ENCODE assay signal across 18 cellular contexts in genomic region chr20:56786503-56786902, GRCh38.
DNase-seq lines count a peak whose midpoint lies in the region; ATAC-seq, FAIRE-seq and TF ChIP-seq lines count a peak whose summit lies in the region.
"Had no signal": no experiment of that assay in that cellular context is flagged by ENCODE, and none has a peak within 500 bp of the region (broad histone marks: within the 10 kb centered on the region; RNA-seq: fewer than 3 reads in every experiment).

No MANE protein-coding gene starts in this region.

- H3K9ac ChIP-seq in HepG2 (ENCODE audit: insufficient read depth, low read depth, low read length) = no peak overlapping the region

- no peak overlapping the region for H3K4me2 ChIP-seq in HepG2 (ENCODE audit: low read depth, low read length)

- no peak for TF ChIP-seq EP300 in HepG2 (IDR thresholded peaks at IDR 0.05; ENCODE audit: low read depth in 2 of 2, low read length in 2 of 2)
- no peak for TF ChIP-seq EP300 in HepG2 (CRISPR knock-in tag; IDR thresholded peaks at IDR 0.05; ENCODE audit: borderline replicate concordance)
- TF ChIP-seq EP300 in esophagus muscularis mucosa (IDR thresholded peaks at IDR 0.05) = no peak

- H3K9me3 ChIP-seq in HepG2 (ENCODE audit: low read length) = no peaks in the 10 kb centered on the region
- no peaks in the 10 kb centered on the region for H3K9me3 ChIP-seq in right lobe of liver
- no peaks in the 10 kb centered on the region for H3K9me3 ChIP-seq in esophagus muscularis mucosa
- no peaks in the 10 kb centered on the region for H3K9me3 ChIP-seq in right atrium auricular region

- TF ChIP-seq CTCF in HepG2 (CRISPR knock-in tag; IDR thresholded peaks at IDR 0.05) = no peak
- TF ChIP-seq CTCF in right lobe of liver (IDR thresholded peaks at IDR 0.05) = no peak
- TF ChIP-seq CTCF in esophagus muscularis mucosa (IDR thresholded peaks at IDR 0.05) = no peak
- TF ChIP-seq CTCF in right atrium auricular region (IDR thresholded peaks at IDR 0.05) = no peak

- peaks cover 12% of the 10 kb centered on the region for H3K4me1 ChIP-seq in HepG2 (ENCODE audit: insufficient read depth, low read length)
- peaks cover 0 to 23% (median 10%) of the 10 kb centered on the region in 4 donors for H3K4me1 ChIP-seq in right lobe of liver
- H3K4me1 ChIP-seq in esophagus muscularis mucosa = peaks cover 0 to 26% (median 15%) of the 10 kb centered on the region in 4 donors
- H3K4me1 ChIP-seq in right atrium auricular region = no peaks in the 10 kb centered on the region
- H3K4me1 ChIP-seq: HAP-1 had no signal

- CTCF ChIA-PET in HepG2 (lab: Yijun Ruan, JAX; ENCODE audit: low intra/inter-chr PET ratio, low total read pairs) = no interaction called here

- intact Hi-C loops in HepG2 (cut with micrococcal nuclease; ENCODE audit: unreplicated experiment) = no loop called here
- intact Hi-C loops in right lobe of liver (cut with DNase I) = no loop called here
- intact Hi-C loops in esophagus muscularis mucosa (cut with DNase I) = no loop called here
- intact Hi-C loops in posterior vena cava (cut with DNase I) = no loop called here

- H3K36me3 ChIP-seq in HepG2 (replicated peaks in 1 of 2; ENCODE audit: control insufficient read depth in 1 of 2, insufficient read depth in 2 of 2, low read length in 2 of 2) (no peaks in the 10 kb centered on the region), right lobe of liver (no peaks in the 10 kb centered on the region), esophagus muscularis mucosa (no peaks in the 10 kb centered on the region), right atrium auricular region (no peaks in the 10 kb centered on the region)
- H3K36me3 ChIP-seq: HAP-1 had no signal

- H3K27ac ChIP-seq in HepG2 (ENCODE audit: extremely low read length, insufficient read depth, low read length) = no peak overlapping the region
- no peak overlapping the region for H3K27ac ChIP-seq in right lobe of liver
- H3K27ac ChIP-seq in esophagus muscularis mucosa (replicated peaks in 1 of 4) = peak overlapping the region; percentile 17 to 65 (median 62)
- no peak overlapping the region for H3K27ac ChIP-seq in right atrium auricular region
- H3K27ac ChIP-seq: 22Rv1 had no signal

- no peak for DNase-seq in HepG2 (ENCODE audit: low spot score)
- no peak for DNase-seq in right lobe of liver
- no peak for DNase-seq in esophagus muscularis mucosa (ENCODE audit: extremely low spot score)
- peak; percentile 4 for DNase-seq in posterior vena cava (ENCODE audit: low spot score)
- DNase-seq in stimulated activated CD4-positive, alpha-beta T cell treated with anti-CD3 and anti-CD28 coated beads, Interleukin-2, amount 100 ng/mL, for 48 hours = no peak
- no peak for DNase-seq in HTR-8/SVneo (ENCODE audit: insufficient read length, low spot score)
- DNase-seq in G401 (ENCODE audit: low spot score) = no peak
- DNase-seq in right atrium auricular region (ENCODE audit: low spot score) = no peak
- DNase-seq: DMS 273 treated with DMSO at 0.1 percent for 48 hours, DND-41, NCI-H1105 treated with DMSO at 0.1 percent for 48 hours, NCI-H187 treated with DMSO at 0.1 percent for 48 hours, NCI-H345, NCI-H526 had no signal

- no peak overlapping the region for H2AFZ ChIP-seq in HepG2 (ENCODE audit: low read length)

- no peak for TF ChIP-seq RAD21 in HepG2 (CRISPR knock-in tag; IDR thresholded peaks at IDR 0.05)

- FAIRE-seq in HepG2 (lab: Jason Lieb, UNC) (no peak), HTR-8/SVneo (lab: Jason Lieb, UNC) (no peak)
- FAIRE-seq: G401.6 had no signal

- WGBS in HepG2 (ENCODE audit: low lambda C conversion rate) = 19% methylated on average over 5 of the region's 5 CpGs
- WGBS in right lobe of liver (ENCODE audit: insufficient coverage, low coverage, low lambda C conversion rate, missing lambda C conversion rate) = 66% methylated on average over 4 of the region's 5 CpGs
- 67% methylated on average over 5 of the region's 5 CpGs for WGBS in esophagus muscularis mucosa

- POLR2A ChIA-PET in HepG2 (lab: Yijun Ruan, JAX) = no interaction called here

- no peaks in the 10 kb centered on the region for H4K20me1 ChIP-seq in HepG2 (ENCODE audit: insufficient read depth, low read length)

- H3K79me2 ChIP-seq in HepG2 (ENCODE audit: insufficient read depth, low read length) = no peaks in the 10 kb centered on the region

- in situ Hi-C loops in HepG2 (cut with HindIII; ENCODE audit: extremely low pct_ligation_motif_present, low pct_unique_long_range_greater_than_20kb) (no loop called here), G401 (cut with HindIII; ENCODE audit: low sequenced_read_pairs) (no loop called here)

- H3K4me3 ChIP-seq in HepG2 (replicated peaks in 1 of 3; ENCODE audit: insufficient read depth in 1 of 3, low read depth in 2 of 3, low read length in 3 of 3) (no peak overlapping the region), right lobe of liver (no peak overlapping the region), esophagus muscularis mucosa (no peak overlapping the region), right atrium auricular region (no peak overlapping the region)
- H3K4me3 ChIP-seq: HAP-1 had no signal

- TF ChIP-seq POLR2A in HepG2 (IDR thresholded peaks at IDR 0.05; ENCODE audit: insufficient read depth in 1 of 2, low read depth in 2 of 2, low read length in 2 of 2) (no peak), right lobe of liver (IDR thresholded peaks at IDR 0.05) (no peak), esophagus muscularis mucosa (IDR thresholded peaks at IDR 0.05; ENCODE audit: low read depth) (no peak)

- no TSS peak for BruUV-seq in HepG2 (replicated peaks; lab: Mats Ljungman, UMichigan)

- ATAC-seq in HepG2 (no peak), right lobe of liver (no peak)
- ATAC-seq: Right ventricle myocardium inferior had no signal

- peaks cover 2 to 15% of the 10 kb centered on the region in 2 experiments; a peak in 4 of 5 replicates for H3K27me3 ChIP-seq in HepG2 (ENCODE audit: control insufficient read depth in 1 of 2, insufficient read depth in 2 of 2, low read length in 2 of 2)
- no peaks in the 10 kb centered on the region for H3K27me3 ChIP-seq in right lobe of liver
- H3K27me3 ChIP-seq in esophagus muscularis mucosa = no peaks in the 10 kb centered on the region
- no peaks in the 10 kb centered on the region for H3K27me3 ChIP-seq in right atrium auricular region

TF ChIP-seq in HepG2, 621 proteins besides CTCF, POLR2A, EP300 and RAD21:
- TF ChIP-seq ATF7 (IDR thresholded peaks at IDR 0.05) (peak; percentile 91), ATF7 (CRISPR knock-in tag; IDR thresholded peaks at IDR 0.05) (no peak), REL (CRISPR knock-in tag; conservative IDR thresholded peaks at IDR 0.05) (no peak), CREB1 (IDR thresholded peaks at IDR 0.05) (peak; percentile 47), CREB1 (CRISPR knock-in tag; IDR thresholded peaks at IDR 0.05) (no peak)

Comparison
In these comparisons a context has a peak if more than half of its experiments do, and no peak if none do; other contexts are left out.
1. H3K27ac ChIP-seq: peak in esophagus muscularis mucosa (4 of 4); none in HepG2 (single experiment), right lobe of liver (0 of 3) and right atrium auricular region (0 of 2).